1 cellular context compared by ENCODE assay signal in genomic region chr10:95290446-95290800, GRCh38.
TF ChIP-seq lines count a peak whose summit lies in the region.

No MANE protein-coding gene starts in this region.

TF ChIP-seq in SK-N-SH, 30 proteins besides CTCF, POLR2A, EP300 and RAD21 (continued from another document):
- TF ChIP-seq ZBTB33 (IDR thresholded peaks at IDR 0.05; ENCODE audit: borderline replicate concordance, low read depth) = no peak
- no peak for TF ChIP-seq TAF1 (IDR thresholded peaks at IDR 0.05; ENCODE audit: borderline replicate concordance, low read depth, low read length)
- no peak for TF ChIP-seq CHD2 (IDR thresholded peaks at IDR 0.05; ENCODE audit: low read length, partially characterized antibody)
- no peak for TF ChIP-seq USF1 (IDR thresholded peaks at IDR 0.05; ENCODE audit: borderline replicate concordance, low read depth)
- TF ChIP-seq SIN3A (IDR thresholded peaks at IDR 0.05; ENCODE audit: borderline replicate concordance, low read depth, low read length) = no peak
- TF ChIP-seq RCOR1 (IDR thresholded peaks at IDR 0.05; ENCODE audit: low read length) = no peak
- no peak for TF ChIP-seq NFIC (IDR thresholded peaks at IDR 0.05; ENCODE audit: borderline replicate concordance)
- TF ChIP-seq USF2 (IDR thresholded peaks at IDR 0.05; ENCODE audit: borderline replicate concordance, low read depth, low read length) = no peak
TF ChIP-seq in SK-N-SH: peak in this region for 0.
